In the genomic region with DNA sequence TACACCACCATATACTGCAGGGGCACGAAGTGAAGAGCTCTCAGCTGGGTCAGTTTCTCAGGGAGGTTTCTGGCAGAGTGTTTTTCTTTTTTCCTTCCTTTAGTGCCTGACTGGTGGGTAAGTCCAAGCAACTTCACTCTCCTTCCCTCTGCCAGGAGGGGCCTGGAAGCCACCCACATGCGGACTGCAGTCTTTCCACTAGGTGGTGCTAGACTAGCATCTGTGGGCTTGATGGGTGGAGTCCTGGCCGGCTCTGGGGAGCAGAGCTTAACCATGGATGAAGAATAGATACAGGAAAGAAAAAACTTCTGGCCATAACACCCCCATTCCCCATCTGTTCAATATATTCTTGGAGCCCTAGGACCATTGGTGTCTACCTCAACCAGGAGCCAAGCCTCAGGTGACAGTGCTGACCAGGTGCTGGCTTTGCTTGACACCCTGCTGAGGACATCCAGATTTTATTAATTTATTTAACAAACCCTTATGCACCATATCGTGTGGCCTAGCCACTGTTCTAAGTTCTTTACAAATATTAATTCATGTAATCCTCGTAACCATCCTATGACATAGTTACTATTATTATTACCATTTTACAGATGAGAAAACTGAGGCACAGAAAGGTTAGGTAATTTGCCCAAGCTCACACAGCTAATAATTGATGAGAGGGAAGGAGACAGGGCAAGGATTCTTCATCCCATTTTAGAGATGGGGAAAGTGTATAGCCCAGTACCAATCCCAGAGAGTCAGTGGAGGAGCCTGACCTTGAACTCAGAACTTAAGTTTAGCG, we compare ENCODE assay signal across 8 cellular contexts.
DNase-seq lines count a peak whose midpoint lies in the region; ATAC-seq, FAIRE-seq and TF ChIP-seq lines count a peak whose summit lies in the region.

No MANE protein-coding gene starts in this region.

- intact Hi-C loops in esophagus muscularis mucosa (cut with DNase I): no loop called here
- intact Hi-C loops in ovary (cut with DNase I): no loop called here

- H3K27me3 ChIP-seq in BJ (ENCODE audit: control insufficient read depth, insufficient read depth, low read length): no peaks in the 10 kb centered on the region; the same call in 1 of the 2 replicates
- no peaks in the 10 kb centered on the region for H3K27me3 ChIP-seq in WERI-Rb-1 (ENCODE audit: insufficient read depth, low read depth, severe bottlenecking)
- H3K27me3 ChIP-seq in esophagus muscularis mucosa: peaks cover 0 to 58% (median 0%) of the 10 kb centered on the region in 4 donors
- H3K27me3 ChIP-seq in ovary: no peaks in the 10 kb centered on the region

- H3K9me3 ChIP-seq in WERI-Rb-1 (ENCODE audit: severe bottlenecking) (no peaks in the 10 kb centered on the region), esophagus muscularis mucosa (no peaks in the 10 kb centered on the region), ovary (no peaks in the 10 kb centered on the region)

- CTCF ChIA-PET in BJ (lab: Yijun Ruan, JAX): interaction anchor here (1.1 kb wide), 1 partner anchor 41 kb away, joined by 3 read pairs; no protein-coding TSS in a partner anchor

- no peaks in the 10 kb centered on the region for H3K36me3 ChIP-seq in BJ (ENCODE audit: control insufficient read depth, insufficient read depth, low read length)
- H3K36me3 ChIP-seq in WERI-Rb-1: no peaks in the 10 kb centered on the region
- no peaks in the 10 kb centered on the region for H3K36me3 ChIP-seq in esophagus muscularis mucosa
- no peaks in the 10 kb centered on the region for H3K36me3 ChIP-seq in ovary

- no peaks in the 10 kb centered on the region for H3K4me1 ChIP-seq in esophagus muscularis mucosa
- no peaks in the 10 kb centered on the region for H3K4me1 ChIP-seq in ovary (ENCODE audit: insufficient read depth)

- peak; percentile 90 for FAIRE-seq in GM19239 (lab: Jason Lieb, UNC)

- H3K4me3 ChIP-seq in BJ (ENCODE audit: low read depth, low read length) (no peak overlapping the region), WERI-Rb-1 (ENCODE audit: low read depth, low read length) (no peak overlapping the region), esophagus muscularis mucosa (no peak overlapping the region), ovary (no peak overlapping the region)

- DNase-seq in BJ (ENCODE audit: low read depth): no peak
- DNase-seq in GM19239 (ENCODE audit: insufficient read length, low spot score): peak; percentile 67
- DNase-seq in NCI-H2171 treated with DMSO at 0.1 percent for 48 hours (lab: John Stamatoyannopoulos, UW): peak; percentile 82
- DNase-seq in WERI-Rb-1: peak; percentile 92
- no peak for DNase-seq in esophagus muscularis mucosa (ENCODE audit: extremely low spot score)
- peak in 47 of 56 donors; percentile 3 to 74 (median 35) for DNase-seq in nucleus accumbens (lab: John Stamatoyannopoulos, UW)
- no peak for DNase-seq in ovary

- H3K27ac ChIP-seq in WERI-Rb-1 (no peak overlapping the region), esophagus muscularis mucosa (replicated peaks in 1 of 4) (no peak overlapping the region), ovary (no peak overlapping the region)

- TF ChIP-seq CTCF in BJ (IDR thresholded peaks at IDR 0.05; ENCODE audit: insufficient read depth, low read depth, low read length): peak; percentile 53
- peak; percentile 94 for TF ChIP-seq CTCF in WERI-Rb-1 (IDR thresholded peaks at IDR 0.05; ENCODE audit: low read depth, low read length)
- TF ChIP-seq CTCF in esophagus muscularis mucosa (IDR thresholded peaks at IDR 0.05): peak in 2 of 3 experiments; percentile 21 to 44
- TF ChIP-seq CTCF in ovary (IDR thresholded peaks at IDR 0.05): no peak

- 41% methylated on average over 6 of the region's 6 CpGs for WGBS in esophagus muscularis mucosa
- 39 to 44% (median 41%) methylated on average over 6 of the region's 6 CpGs for WGBS in ovary, 3 donors

- POLR2A ChIA-PET in BJ (lab: Charles Lee): no interaction called here

- ATAC-seq in GM18907 (IDR thresholded peaks at IDR 0.05; ENCODE audit: unreplicated experiment): no peak

- no peak for TF ChIP-seq POLR2A in esophagus muscularis mucosa (IDR thresholded peaks at IDR 0.05; ENCODE audit: low read depth)
- no peak for TF ChIP-seq POLR2A in ovary (IDR thresholded peaks at IDR 0.05)

- TF ChIP-seq EP300 in esophagus muscularis mucosa (IDR thresholded peaks at IDR 0.05): no peak
- TF ChIP-seq EP300 in ovary (IDR thresholded peaks at IDR 0.05): no peak

Comparison
In these comparisons a context has a peak if more than half of its experiments do, and no peak if none do; other contexts are left out.
1. DNase-seq: peak in GM19239 (single experiment), NCI-H2171 treated with DMSO at 0.1 percent for 48 hours (single experiment), WERI-Rb-1 (single experiment) and nucleus accumbens (47 of 56); none in BJ (single experiment), esophagus muscularis mucosa (single experiment) and ovary (0 of 5).
2. CTCF ChIP-seq: peak in BJ (single experiment), WERI-Rb-1 (single experiment) and esophagus muscularis mucosa (2 of 3); none in ovary (0 of 3).